ENCODE assay signal across 10 cellular contexts in genomic region chr11:90250970-90251369, GRCh38. TPM values are rescaled to one million over a fixed set of nuclear protein-coding genes. Genes with fewer than 3 reads are reported as not detected.
A peak's percentile ranks its signal among the peaks of the same experiment; 100 is the strongest.
DNase-seq lines count a peak whose midpoint lies in the region; ATAC-seq and TF ChIP-seq lines count a peak whose summit lies in the region.
"Had no signal": no experiment of that assay in that cellular context is flagged by ENCODE, and none has a peak within 500 bp of the region (broad histone marks: within the 10 kb centered on the region; RNA-seq: fewer than 3 reads in every experiment).

No MANE protein-coding gene starts in this region.

- 69 to 72% (median 70%) methylated on average over 8 of the region's 8 CpGs for WGBS in ovary, 3 donors

- H3K36me3 ChIP-seq in GM23338 (ENCODE audit: insufficient read depth), result no peaks in the 10 kb centered on the region
- no peaks in the 10 kb centered on the region for H3K36me3 ChIP-seq in ovary
- H3K36me3 ChIP-seq: SJSA1 had no signal

- H3K4me1 ChIP-seq in GM23338 (ENCODE audit: insufficient read depth) (no peaks in the 10 kb centered on the region), ovary (ENCODE audit: insufficient read depth) (no peaks in the 10 kb centered on the region)
- H3K4me1 ChIP-seq: SJSA1 had no signal

- no peak overlapping the region for H3K4me2 ChIP-seq in GM23338

- no peaks in the 10 kb centered on the region for H3K79me2 ChIP-seq in GM23338 (replicated peaks; ENCODE audit: insufficient read depth)

- peaks cover 2% of the 10 kb centered on the region; the same call in 1 of the 3 replicates for H3K4me1 Mint-ChIP-seq in GM23338

- H3K27ac Mint-ChIP-seq in GM23338, result peak overlapping the region; percentile 13; the same call in 1 of the 2 replicates

- H3K27me3 ChIP-seq in GM23338 (ENCODE audit: insufficient read depth) (no peaks in the 10 kb centered on the region), ovary (no peaks in the 10 kb centered on the region)
- H3K27me3 ChIP-seq: SJSA1 had no signal

- TF ChIP-seq CTCF in GM23338 (conservative IDR thresholded peaks at IDR 0.05; ENCODE audit: low read depth in 2 of 2), result no peak
- no peak for TF ChIP-seq CTCF in ovary (IDR thresholded peaks at IDR 0.05)

- no peaks in the 10 kb centered on the region for H3K36me3 Mint-ChIP-seq in GM23338 (ENCODE audit: low read depth)

- H3K4me3 ChIP-seq in GM23338 (no peak overlapping the region), ovary (no peak overlapping the region)
- H3K4me3 ChIP-seq: SJSA1 had no signal

- DNase-seq in GDM1 (lab: John Stamatoyannopoulos, UW), result peak; percentile 14
- no peak for DNase-seq in GM23338 (ENCODE audit: low spot score)
- peak; percentile 94 for DNase-seq in OCI-M1 (lab: John Stamatoyannopoulos, UW)
- peak; percentile 33 for DNase-seq in glomerular endothelial cell (ENCODE audit: extremely low read depth, low read depth, low spot score)
- no peak for DNase-seq in ovary
- DNase-seq in DMS 273 treated with DMSO at 0.1 percent for 48 hours (lab: John Stamatoyannopoulos, UW), result no peak
- no peak for DNase-seq in SKM-1 treated with dmso at 0.1 percent for 144 hours (lab: John Stamatoyannopoulos, UW; ENCODE audit: unreplicated experiment)
- DNase-seq: NCI-H1694 had no signal

- no peaks in the 10 kb centered on the region for H3F3A ChIP-seq in GM23338 (replicated peaks; ENCODE audit: low read depth)

- H3K27ac ChIP-seq in GM23338 (ENCODE audit: low read depth), result no peak overlapping the region
- no peak overlapping the region for H3K27ac ChIP-seq in ovary
- H3K27ac ChIP-seq: SJSA1 had no signal

- no peak for TF ChIP-seq POLR2A in ovary (IDR thresholded peaks at IDR 0.05)

- H3K4me3 Mint-ChIP-seq in GM23338, result no peak overlapping the region

- no peaks in the 10 kb centered on the region for H3K9me3 ChIP-seq in ovary
- H3K9me3 ChIP-seq: SJSA1 had no signal

- intact Hi-C loops in ovary (cut with DNase I), result no loop called here

- ATAC-seq in GM23338 (no peak), HG03135 (IDR thresholded peaks at IDR 0.05; ENCODE audit: unreplicated experiment) (no peak)

- no peak for TF ChIP-seq EP300 in ovary (IDR thresholded peaks at IDR 0.05)

- peaks cover 3% of the 10 kb centered on the region for H3K27me3 Mint-ChIP-seq in GM23338 (ENCODE audit: insufficient read depth, low read depth, poor library complexity)

- no peak overlapping the region for H2AFZ ChIP-seq in GM23338

- H3K9me3 Mint-ChIP-seq in GM23338, result no peaks in the 10 kb centered on the region; the same call in 2 of the 3 replicates

- H3K9me2 ChIP-seq in GM23338 (ENCODE audit: insufficient read depth), result no peaks in the 10 kb centered on the region

- no peaks in the 10 kb centered on the region for H4K20me1 ChIP-seq in GM23338 (replicated peaks; ENCODE audit: insufficient read depth)

TF ChIP-seq in GM23338, 12 proteins besides CTCF, POLR2A, EP300 and RAD21 (continues in another document):
- TF ChIP-seq, protein P1, sequence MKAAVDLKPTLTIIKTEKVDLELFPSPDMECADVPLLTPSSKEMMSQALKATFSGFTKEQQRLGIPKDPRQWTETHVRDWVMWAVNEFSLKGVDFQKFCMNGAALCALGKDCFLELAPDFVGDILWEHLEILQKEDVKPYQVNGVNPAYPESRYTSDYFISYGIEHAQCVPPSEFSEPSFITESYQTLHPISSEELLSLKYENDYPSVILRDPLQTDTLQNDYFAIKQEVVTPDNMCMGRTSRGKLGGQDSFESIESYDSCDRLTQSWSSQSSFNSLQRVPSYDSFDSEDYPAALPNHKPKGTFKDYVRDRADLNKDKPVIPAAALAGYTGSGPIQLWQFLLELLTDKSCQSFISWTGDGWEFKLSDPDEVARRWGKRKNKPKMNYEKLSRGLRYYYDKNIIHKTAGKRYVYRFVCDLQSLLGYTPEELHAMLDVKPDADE (IDR thresholded peaks at IDR 0.05), result no peak
- TF ChIP-seq JUNB (IDR thresholded peaks at IDR 0.05; ENCODE audit: unreplicated experiment) (no peak), EZH2phosphoT487 (IDR thresholded peaks at IDR 0.05; ENCODE audit: unreplicated experiment) (no peak), ZNF114 (CRISPR knock-in tag; IDR thresholded peaks at IDR 0.05) (no peak), NANOG (IDR thresholded peaks at IDR 0.05; ENCODE audit: borderline replicate concordance) (no peak), EZH2 (IDR thresholded peaks at IDR 0.05; ENCODE audit: low read depth, unreplicated experiment) (no peak), ZNF462 (CRISPR knock-in tag; IDR thresholded peaks at IDR 0.05) (no peak)

RNA-seq across cellular contexts. Expression of gene CHORDC1, which starts 28.1 kb away (rescaled TPM):
- 109 and 133 TPM in 2 replicates for total RNA-seq in GM23338 (2014; rRNA removed; shearing (Covaris generic))
- polyA plus RNA-seq in GM23338 (2016; fragmentation: Nextera tagmentation; extraction: Ambion mirVana), result 187 and 192 TPM in 2 replicates
- total RNA-seq in glomerular endothelial cell, result 35.8 and 42.6 TPM in 2 replicates
- 10 to 100 TPM; 24.3 to 51.1 (median 34.3) TPM for total RNA-seq in ovary
- polyA plus RNA-seq in ovary, result 10 to 100 TPM; 22.0 to 28.6 TPM

Comparison
In these comparisons a context has a peak if more than half of its experiments do, and no peak if none do; other contexts are left out.
1. DNase-seq: peak in GDM1 (single experiment), OCI-M1 (single experiment) and glomerular endothelial cell (single experiment); none in GM23338 (single experiment), ovary (0 of 5), DMS 273 treated with DMSO at 0.1 percent for 48 hours (single experiment) and SKM-1 treated with dmso at 0.1 percent for 144 hours (single experiment).